In genomic region chr1:66852870-66853269, GRCh38 we compare ENCODE assay signal across 1 cellular context.
TF ChIP-seq lines count a peak whose summit lies in the region.

No MANE protein-coding gene starts in this region.

TF ChIP-seq in K562, 482 proteins besides CTCF, POLR2A, EP300 and RAD21 (continued from another document):
- no peak for TF ChIP-seq HNRNPLL (IDR thresholded peaks at IDR 0.05; ENCODE audit: low read depth, low read length, poor library complexity, severe bottlenecking)
- TF ChIP-seq ZKSCAN3 (CRISPR knock-in tag; IDR thresholded peaks at IDR 0.05): no peak
- TF ChIP-seq LARP7 (IDR thresholded peaks at IDR 0.05): no peak
- TF ChIP-seq HMG20B (CRISPR knock-in tag; IDR thresholded peaks at IDR 0.05): no peak
- TF ChIP-seq EHMT2 (IDR thresholded peaks at IDR 0.05): no peak
- no peak for TF ChIP-seq FOXJ3 (CRISPR knock-in tag; IDR thresholded peaks at IDR 0.05)
- TF ChIP-seq SMARCB1 (IDR thresholded peaks at IDR 0.05; ENCODE audit: insufficient read length, low read depth): no peak
- TF ChIP-seq SP1 (CRISPR knock-in tag; IDR thresholded peaks at IDR 0.05): no peak
- TF ChIP-seq SIN3B (IDR thresholded peaks at IDR 0.05; ENCODE audit: low read depth): no peak
- TF ChIP-seq ZNF239 (CRISPR knock-in tag; IDR thresholded peaks at IDR 0.05): no peak
- no peak for TF ChIP-seq E2F8 (IDR thresholded peaks at IDR 0.05; ENCODE audit: low read depth, partially characterized antibody)
